In the genomic region with DNA sequence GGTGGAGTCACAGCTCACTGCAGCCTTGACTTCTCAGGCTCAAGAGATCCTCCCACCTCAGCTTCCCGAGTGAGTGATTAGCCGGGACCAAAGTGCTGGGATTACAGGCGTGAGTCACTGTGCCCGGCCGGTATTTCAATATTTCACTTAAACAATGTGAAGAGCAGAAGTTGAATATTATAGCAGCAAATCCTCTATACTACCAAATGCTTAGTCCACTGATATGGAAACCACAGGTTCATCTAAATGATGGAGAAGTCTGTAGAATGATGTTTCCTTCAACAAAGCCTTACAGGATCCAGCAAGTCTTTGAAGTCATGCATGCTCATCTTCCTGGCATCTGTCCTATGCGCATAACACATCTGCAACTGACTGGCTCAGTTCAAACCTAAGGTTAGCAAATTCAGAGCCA, we compare ENCODE assay signal across 17 cellular contexts. TPM values are rescaled to one million over a fixed set of nuclear protein-coding genes. Genes with fewer than 3 reads are reported as not detected.
DNase-seq lines count a peak whose midpoint lies in the region; ATAC-seq, FAIRE-seq and TF ChIP-seq lines count a peak whose summit lies in the region.
"Had no signal": no experiment of that assay in that cellular context is flagged by ENCODE, and none has a peak within 500 bp of the region (broad histone marks: within the 10 kb centered on the region; RNA-seq: fewer than 3 reads in every experiment).

No MANE protein-coding gene starts in this region.

- H3K4me1 Mint-ChIP-seq in endodermal cell (peaks cover 10% of the 10 kb centered on the region), natural killer cell (peaks cover 4 to 5% of the 10 kb centered on the region in 2 donors)
- H3K4me1 Mint-ChIP-seq: naive thymus-derived CD8-positive, alpha-beta T cell had no signal

- POLR2A ChIA-PET in HEK293 (lab: Yijun Ruan, JAX) = interaction anchor here (2.2 kb wide), 1 partner anchor 20 kb away, joined by 5 read pairs; a partner anchor contains a TSS

- H3K27ac Mint-ChIP-seq in endodermal cell = no peak overlapping the region
- H3K27ac Mint-ChIP-seq in natural killer cell = no peak overlapping the region
- H3K27ac Mint-ChIP-seq: CD4-positive, alpha-beta T cell; naive thymus-derived CD8-positive, alpha-beta T cell; WTC11 had no signal

- TF ChIP-seq CTCF in HEK293 (tag by site-specific recombination; IDR thresholded peaks at IDR 0.05) (no peak), RWPE2 (IDR thresholded peaks at IDR 0.05; ENCODE audit: poor library complexity, severe bottlenecking) (no peak), pancreas (IDR thresholded peaks at IDR 0.05) (no peak), endodermal cell (conservative IDR thresholded peaks at IDR 0.05) (no peak), natural killer cell (IDR thresholded peaks at IDR 0.05) (no peak)

- H3K4me3 Mint-ChIP-seq in endodermal cell (no peak overlapping the region), natural killer cell (no peak overlapping the region)
- H3K4me3 Mint-ChIP-seq: CD4-positive, alpha-beta T cell; naive thymus-derived CD8-positive, alpha-beta T cell; WTC11 had no signal

- H3K27me3 Mint-ChIP-seq in endodermal cell (ENCODE audit: insufficient read depth) (no peaks in the 10 kb centered on the region), natural killer cell (ENCODE audit: low read depth in 2 of 2) (peaks cover 12% of the 10 kb centered on the region in 2 donors)

- H3K27ac ChIP-seq in HEK293 (ENCODE audit: extremely low read depth, low read depth, low read length) (no peak overlapping the region), RWPE2 (ENCODE audit: poor library complexity, severe bottlenecking) (peak overlapping the region; percentile 75), pancreas (no peak overlapping the region), endodermal cell (ENCODE audit: low read depth, low read length) (no peak overlapping the region)
- H3K27ac ChIP-seq: testis had no signal

- ATAC-seq in RWPE2 (ENCODE audit: low read depth) = peak; percentile 74
- ATAC-seq in esophagus mucosa = peak; percentile 61
- peak in 3 of 4 donors; percentile 40 to 54 (median 42) for ATAC-seq in pancreas
- no peak for ATAC-seq in HG02588 (IDR thresholded peaks at IDR 0.05; ENCODE audit: unreplicated experiment)
- ATAC-seq in natural killer cell = no peak
- ATAC-seq: naive thymus-derived CD8-positive, alpha-beta T cell; WTC11 had no signal

- H3K9ac ChIP-seq in endodermal cell (ENCODE audit: extremely low read depth, low read length, poor library complexity, severe bottlenecking) = no peak overlapping the region

- H3K9me3 Mint-ChIP-seq in endodermal cell (no peaks in the 10 kb centered on the region), natural killer cell (no peaks in the 10 kb centered on the region)
- H3K9me3 Mint-ChIP-seq: CD4-positive, alpha-beta T cell; naive thymus-derived CD8-positive, alpha-beta T cell had no signal

- H3K36me3 Mint-ChIP-seq in endodermal cell (ENCODE audit: low read depth) (no peaks in the 10 kb centered on the region), natural killer cell (no peaks in the 10 kb centered on the region)
- H3K36me3 Mint-ChIP-seq: WTC11 had no signal

- H3K27me3 ChIP-seq in RWPE2 (ENCODE audit: insufficient read depth, poor library complexity, severe bottlenecking) (no peaks in the 10 kb centered on the region), pancreas (no peaks in the 10 kb centered on the region), endodermal cell (ENCODE audit: control insufficient read depth, insufficient read depth, low read length, poor library complexity, severe bottlenecking) (no peaks in the 10 kb centered on the region)
- H3K27me3 ChIP-seq: testis had no signal

- H3K4me1 ChIP-seq in HEK293 (ENCODE audit: control insufficient read depth, insufficient read depth, low read length) (peaks cover 4% of the 10 kb centered on the region), RWPE2 (ENCODE audit: insufficient read depth, poor library complexity, severe bottlenecking) (peaks cover 44% of the 10 kb centered on the region), pancreas (no peaks in the 10 kb centered on the region), endodermal cell (ENCODE audit: control insufficient read depth, insufficient read depth, low read length) (no peaks in the 10 kb centered on the region)
- H3K4me1 ChIP-seq: testis had no signal

- no peak overlapping the region for H3K4me3 ChIP-seq in HEK293 (ENCODE audit: low read depth, low read length)
- H3K4me3 ChIP-seq in RWPE2 (ENCODE audit: severe bottlenecking) = no peak overlapping the region
- H3K4me3 ChIP-seq in pancreas = no peak overlapping the region
- no peak overlapping the region for H3K4me3 ChIP-seq in endodermal cell (ENCODE audit: low read length)
- H3K4me3 ChIP-seq: testis had no signal

- peak; percentile 82 for DNase-seq in RWPE2 (ENCODE audit: low spot score)
- DNase-seq in pancreas = no peak
- DNase-seq in activated gamma-delta T cell treated with Interleukin-2 at 50 U/mL for 16 hours = no peak
- no peak for DNase-seq in endodermal cell
- DNase-seq in natural killer cell = no peak
- DNase-seq: activated T-cell treated with anti-CD3 and anti-CD28 coated beads for 4 hours; aorta; CD4-positive, alpha-beta T cell; erythroblast; islet precursor cell; naive thymus-derived CD8-positive, alpha-beta T cell; Right ventricle myocardium superior; testis had no signal

- no peaks in the 10 kb centered on the region for H3K9me3 ChIP-seq in HEK293 (ENCODE audit: control insufficient read depth, insufficient read depth, low read depth, low read length)
- H3K9me3 ChIP-seq in RWPE2 (ENCODE audit: severe bottlenecking) = no peaks in the 10 kb centered on the region
- no peaks in the 10 kb centered on the region for H3K9me3 ChIP-seq in pancreas
- H3K9me3 ChIP-seq in endodermal cell (ENCODE audit: control insufficient read depth, low read length) = no peaks in the 10 kb centered on the region
- H3K9me3 ChIP-seq: testis had no signal

- no peak for FAIRE-seq in pancreas (lab: Jason Lieb, UNC)

- WGBS in pancreas, 2 donors = 29 to 31% methylated on average over 6 of the region's 6 CpGs
- 38 to 73% methylated on average over 1 to 4 of the region's 6 CpGs for WGBS in endodermal cell (ENCODE audit: insufficient coverage in 1 of 2, insufficient read length in 1 of 2), 2 experiments

- intact Hi-C loops in pancreas (cut with DNase I) = no loop called here
- intact Hi-C loops in natural killer cell (cut with micrococcal nuclease) = no loop called here

- H3K36me3 ChIP-seq in HEK293 (ENCODE audit: control insufficient read depth in 2 of 2, insufficient read depth in 1 of 2, low read length in 2 of 2) = no peaks in the 10 kb centered on the region
- no peaks in the 10 kb centered on the region for H3K36me3 ChIP-seq in RWPE2 (ENCODE audit: low read depth)
- no peaks in the 10 kb centered on the region for H3K36me3 ChIP-seq in pancreas
- H3K36me3 ChIP-seq in endodermal cell (ENCODE audit: control insufficient read depth, insufficient read depth, low read length) = no peaks in the 10 kb centered on the region

- CTCF ChIA-PET in HEK293 (lab: Yijun Ruan, JAX) = interaction anchor here (1.3 to 1.7 kb wide), 2 partner anchors 16 to 61 kb away, joined by 3 to 7 read pairs; no protein-coding TSS in a partner anchor

TF ChIP-seq in HEK293, 187 proteins besides CTCF, POLR2A, EP300 and RAD21 (continues in another document):
- TF ChIP-seq ZNF366 (tag by site-specific recombination; conservative IDR thresholded peaks at IDR 0.05) = peak; percentile 41; the same call in 1 of the 2 replicates
- no peak for TF ChIP-seq SETDB1 (IDR thresholded peaks at IDR 0.05; ENCODE audit: insufficient read length, low read length)
- TF ChIP-seq, protein P1, sequence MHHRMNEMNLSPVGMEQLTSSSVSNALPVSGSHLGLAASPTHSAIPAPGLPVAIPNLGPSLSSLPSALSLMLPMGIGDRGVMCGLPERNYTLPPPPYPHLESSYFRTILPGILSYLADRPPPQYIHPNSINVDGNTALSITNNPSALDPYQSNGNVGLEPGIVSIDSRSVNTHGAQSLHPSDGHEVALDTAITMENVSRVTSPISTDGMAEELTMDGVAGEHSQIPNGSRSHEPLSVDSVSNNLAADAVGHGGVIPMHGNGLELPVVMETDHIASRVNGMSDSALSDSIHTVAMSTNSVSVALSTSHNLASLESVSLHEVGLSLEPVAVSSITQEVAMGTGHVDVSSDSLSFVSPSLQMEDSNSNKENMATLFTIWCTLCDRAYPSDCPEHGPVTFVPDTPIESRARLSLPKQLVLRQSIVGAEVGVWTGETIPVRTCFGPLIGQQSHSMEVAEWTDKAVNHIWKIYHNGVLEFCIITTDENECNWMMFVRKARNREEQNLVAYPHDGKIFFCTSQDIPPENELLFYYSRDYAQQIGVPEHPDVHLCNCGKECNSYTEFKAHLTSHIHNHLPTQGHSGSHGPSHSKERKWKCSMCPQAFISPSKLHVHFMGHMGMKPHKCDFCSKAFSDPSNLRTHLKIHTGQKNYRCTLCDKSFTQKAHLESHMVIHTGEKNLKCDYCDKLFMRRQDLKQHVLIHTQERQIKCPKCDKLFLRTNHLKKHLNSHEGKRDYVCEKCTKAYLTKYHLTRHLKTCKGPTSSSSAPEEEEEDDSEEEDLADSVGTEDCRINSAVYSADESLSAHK (tag by site-specific recombination; IDR thresholded peaks at IDR 0.05) = no peak
- no peak for TF ChIP-seq ZNF169 (tag by site-specific recombination; IDR thresholded peaks at IDR 0.05)
- peak; percentile 64 for TF ChIP-seq ZNF600 (tag by site-specific recombination; IDR thresholded peaks at IDR 0.05)
- no peak for TF ChIP-seq ZNF302 (tag by site-specific recombination; IDR thresholded peaks at IDR 0.05; ENCODE audit: low read depth)
- no peak for TF ChIP-seq ZNF561 (tag by site-specific recombination; IDR thresholded peaks at IDR 0.05; ENCODE audit: borderline replicate concordance)
- TF ChIP-seq ZNF701 (tag by site-specific recombination; IDR thresholded peaks at IDR 0.05) = no peak
- no peak for TF ChIP-seq ZNF548 (tag by site-specific recombination; IDR thresholded peaks at IDR 0.05)
- TF ChIP-seq ZNF837 (tag by site-specific recombination; IDR thresholded peaks at IDR 0.05) = no peak
- TF ChIP-seq ZNF626 (tag by site-specific recombination; IDR thresholded peaks at IDR 0.05) = no peak

RNA-seq across cellular contexts. Expression of a gene that starts 20.3 kb away (rescaled TPM):
- total RNA-seq in esophagus mucosa = 33.4 TPM
- 10 to 100 TPM; 15.4 to 29.5 (median 19.7) TPM for total RNA-seq in pancreas
- polyA plus RNA-seq in pancreas = 10 to 100 TPM; 24.0 to 39.5 TPM
- total RNA-seq in endodermal cell = 10 to 100 TPM; 49.7 to 67.1 TPM
- polyA plus RNA-seq in endodermal cell (2013, experiment 1 of 2) = 40.9 TPM
- 41.7 TPM for polyA plus RNA-seq in endodermal cell (2013, experiment 2 of 2)
- 1 to 10 TPM; 1.1 to 3.1 (median 2.1) TPM for total RNA-seq in natural killer cell

Comparison
In these comparisons a context has a peak if more than half of its experiments do, and no peak if none do; other contexts are left out.
1. ATAC-seq: peak in RWPE2 (single experiment), esophagus mucosa (single experiment) and pancreas (3 of 4); none in HG02588 (single experiment) and natural killer cell (0 of 3).